8 cellular contexts compared by ENCODE assay signal in the genomic region with DNA sequence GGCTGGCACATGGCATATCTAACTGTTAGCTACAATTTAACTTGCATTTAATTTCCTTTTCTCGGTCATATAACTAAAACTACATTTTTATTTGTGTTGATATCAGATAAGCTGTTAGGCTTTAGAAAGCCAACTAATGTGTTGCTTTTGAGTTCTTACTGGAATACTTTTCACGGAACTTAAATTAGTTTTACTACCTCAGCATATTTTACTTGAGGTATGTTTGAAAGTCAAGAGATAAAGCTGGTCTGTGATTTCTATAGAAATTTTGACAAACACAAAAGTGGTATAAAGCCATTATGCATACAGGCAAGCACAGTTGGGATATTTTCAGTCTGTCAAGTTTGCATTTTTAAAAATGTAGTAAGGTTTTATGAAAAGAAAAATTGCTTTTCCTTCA.
"Had no signal": no experiment of that assay in that cellular context is flagged by ENCODE, and none has a peak within 500 bp of the region (broad histone marks: within the 10 kb centered on the region; RNA-seq: fewer than 3 reads in every experiment).

No MANE protein-coding gene starts in this region.

- H3K27ac ChIP-seq: HL-60, KMS-11 had no signal

- H3K9ac ChIP-seq: KMS-11 had no signal

- H3K9me3 Mint-ChIP-seq: H9 had no signal

- H3K27ac Mint-ChIP-seq: H9 had no signal

- FAIRE-seq: H54 had no signal

- H3K4me2 ChIP-seq: KMS-11 had no signal

- DNase-seq: GOT3, H9, HCEC 1CT, Karpas-422, KBM-7 had no signal

- H3K4me3 Mint-ChIP-seq: H9 had no signal
